ENCODE assay signal across 28 cellular contexts in the genomic region with DNA sequence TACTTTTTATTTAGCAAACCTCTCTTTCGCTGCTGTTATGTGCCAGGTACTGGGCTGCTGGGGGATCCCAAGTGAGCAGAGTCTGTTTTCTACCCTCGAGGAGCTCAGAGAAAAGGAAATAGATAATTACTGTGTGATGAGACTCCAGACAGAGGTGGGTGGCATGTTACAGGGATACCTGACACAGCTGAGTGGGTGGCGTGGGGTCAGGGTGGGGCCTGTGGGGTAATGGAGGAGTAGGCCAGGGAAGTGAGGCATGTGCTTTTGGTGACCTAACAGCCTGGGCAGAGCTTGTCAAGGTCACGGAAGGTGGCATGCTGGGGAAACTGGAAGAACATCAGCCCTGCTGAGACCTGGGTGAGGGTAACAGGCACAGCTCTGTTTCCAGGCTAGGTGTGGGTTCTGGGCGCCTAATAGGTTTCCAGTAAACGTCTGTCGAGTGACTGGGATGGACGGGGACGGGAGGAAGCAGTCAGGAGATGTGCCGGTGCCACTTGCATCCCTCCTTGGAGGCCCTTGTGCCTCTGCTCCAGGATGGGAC. TPM values are rescaled to one million over a fixed set of nuclear protein-coding genes. Genes with fewer than 3 reads are reported as not detected.
"Had no signal": no experiment of that assay in that cellular context is flagged by ENCODE, and none has a peak within 500 bp of the region (broad histone marks: within the 10 kb centered on the region; RNA-seq: fewer than 3 reads in every experiment).

No MANE protein-coding gene starts in this region.

- DNase-seq: activated CD4-positive, alpha-beta memory T cell treated with anti-CD3 and anti-CD28 coated beads for 36 hours; activated CD4-positive, alpha-beta T cell treated with anti-CD3 and anti-CD28 coated beads, Interleukin-2, amount 10 ng/mL, durations not matched to agents 7 days and 5 days; activated CD4-positive, CD25-positive, alpha-beta regulatory T cell; activated CD8-positive, alpha-beta memory T cell treated with anti-CD3 and anti-CD28 coated beads for 24 hours; activated gamma-delta T cell; activated naive CD4-positive, alpha-beta T cell treated with anti-CD3 and anti-CD28 coated beads, Interleukin-2, amount 10 ng/mL, durations not matched to agents 7 days and 5 days; activated T-cell treated with anti-CD3 and anti-CD28 coated beads, Interleukin-2, amount 50 U/mL, for 72 hours; amniotic stem cell; NCI-H1092 treated with DMSO at 0.1 percent for 48 hours; NCI-H1417 treated with DMSO at 0.1 percent for 48 hours; NCI-H1694; NCI-H2029 treated with DMSO at 0.1 percent for 48 hours; NCI-H345; NCI-H510A; NCI-H69; NK-92 treated with Interleukin-12 subunit alpha and Interleukin-12 subunit beta, amount 100 ng/mL, for 24 hours; OCI-M1; RPMI8226; T-helper 1 cell had no signal

- H3K4me1 ChIP-seq: ascending aorta had no signal

- H3K9me3 ChIP-seq: ascending aorta had no signal

- H3K9me3 Mint-ChIP-seq: activated CD4-positive, alpha-beta memory T cell treated with anti-CD3 and anti-CD28 coated beads for 36 hours; activated CD4-positive, alpha-beta T cell treated with anti-CD3 and anti-CD28 coated beads, Interleukin-2, amount 10 ng/mL, durations not matched to agents 7 days and 5 days; activated naive CD4-positive, alpha-beta T cell treated with anti-CD3 and anti-CD28 coated beads, Interleukin-2, amount 10 ng/mL, durations not matched to agents 7 days and 5 days; activated T-cell treated with anti-CD3 and anti-CD28 coated beads, Interleukin-2, amount 50 U/mL, for 72 hours; brain; central memory CD8-positive, alpha-beta T cell had no signal

- H3K27me3 ChIP-seq: ascending aorta had no signal

- H3K4me3 Mint-ChIP-seq: activated CD4-positive, alpha-beta memory T cell treated with anti-CD3 and anti-CD28 coated beads for 36 hours; activated CD4-positive, alpha-beta T cell treated with anti-CD3 and anti-CD28 coated beads, Interleukin-2, amount 10 ng/mL, durations not matched to agents 7 days and 5 days; activated naive CD4-positive, alpha-beta T cell treated with anti-CD3 and anti-CD28 coated beads, Interleukin-2, amount 10 ng/mL, durations not matched to agents 7 days and 5 days; activated T-cell treated with anti-CD3 and anti-CD28 coated beads, Interleukin-2, amount 50 U/mL, for 72 hours; brain; central memory CD8-positive, alpha-beta T cell had no signal

- H3K4me3 ChIP-seq: ascending aorta, SK-N-MC had no signal

- H3K27ac ChIP-seq: ascending aorta, KMS-11, SK-N-MC, VCaP had no signal

- H3K4me1 Mint-ChIP-seq: activated naive CD4-positive, alpha-beta T cell treated with anti-CD3 and anti-CD28 coated beads, Interleukin-2, amount 10 ng/mL, durations not matched to agents 7 days and 5 days; brain; central memory CD8-positive, alpha-beta T cell had no signal

- H3K27ac Mint-ChIP-seq: activated CD4-positive, alpha-beta memory T cell treated with anti-CD3 and anti-CD28 coated beads for 36 hours; activated CD4-positive, alpha-beta T cell treated with anti-CD3 and anti-CD28 coated beads, Interleukin-2, amount 10 ng/mL, durations not matched to agents 7 days and 5 days; activated naive CD4-positive, alpha-beta T cell treated with anti-CD3 and anti-CD28 coated beads, Interleukin-2, amount 10 ng/mL, durations not matched to agents 7 days and 5 days; activated T-cell treated with anti-CD3 and anti-CD28 coated beads, Interleukin-2, amount 50 U/mL, for 72 hours had no signal

- H3K27me3 Mint-ChIP-seq: activated CD4-positive, alpha-beta memory T cell treated with anti-CD3 and anti-CD28 coated beads for 36 hours; activated CD4-positive, alpha-beta T cell treated with anti-CD3 and anti-CD28 coated beads, Interleukin-2, amount 10 ng/mL, durations not matched to agents 7 days and 5 days; activated naive CD4-positive, alpha-beta T cell treated with anti-CD3 and anti-CD28 coated beads, Interleukin-2, amount 10 ng/mL, durations not matched to agents 7 days and 5 days; brain; central memory CD8-positive, alpha-beta T cell had no signal

RNA-seq across cellular contexts. Expression of a gene that starts 36.5 kb away (rescaled TPM):
- total RNA-seq: activated CD4-positive, alpha-beta memory T cell treated with anti-CD3 and anti-CD28 coated beads for 36 hours; activated CD4-positive, alpha-beta T cell treated with anti-CD3 and anti-CD28 coated beads, Interleukin-2, amount 10 ng/mL, durations not matched to agents 7 days and 5 days; activated T-cell treated with anti-CD3 and anti-CD28 coated beads, Interleukin-2, amount 50 U/mL, for 72 hours; ascending aorta; MCF 10A; Right ventricle myocardium inferior; T-helper 2 cell treated with Interferon-gamma antibody and Interleukin-4, amounts not matched to agents 100 ng/mL and 5 ng/mL, for 36 hours had no signal
